ENCODE assay signal across 15 cellular contexts in the genomic region with DNA sequence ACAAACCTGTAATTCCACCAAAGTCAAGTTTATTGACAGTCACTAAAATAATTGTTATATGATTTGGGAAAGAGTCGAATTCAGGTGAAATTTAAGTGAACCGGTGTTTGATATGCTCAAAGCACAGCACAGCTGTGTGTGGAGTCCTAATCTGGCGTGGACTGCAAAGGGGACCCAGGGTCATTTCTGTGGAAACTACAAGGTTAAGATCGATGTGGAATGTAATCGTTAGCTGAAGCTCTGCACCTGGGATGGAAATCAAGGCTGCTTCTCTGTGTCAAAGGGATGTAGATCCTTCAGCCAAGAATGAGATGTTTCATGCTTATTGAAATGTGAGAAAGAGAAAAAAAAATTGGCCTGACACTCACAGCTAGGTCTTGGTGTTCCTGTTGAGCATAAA. TPM values are rescaled to one million over a fixed set of nuclear protein-coding genes. Genes with fewer than 3 reads are reported as not detected.
DNase-seq lines count a peak whose midpoint lies in the region; ATAC-seq and TF ChIP-seq lines count a peak whose summit lies in the region.
"Had no signal": no experiment of that assay in that cellular context is flagged by ENCODE, and none has a peak within 500 bp of the region (broad histone marks: within the 10 kb centered on the region; RNA-seq: fewer than 3 reads in every experiment).

No MANE protein-coding gene starts in this region.

- H3K4me1 Mint-ChIP-seq in activated naive CD4-positive, alpha-beta T cell treated with anti-CD3 and anti-CD28 coated beads, Interleukin-2, amount 10 ng/mL, durations not matched to agents 7 days and 5 days = peaks cover 23% of the 10 kb centered on the region
- H3K4me1 Mint-ChIP-seq in WTC11 = peaks cover 13% of the 10 kb centered on the region; the same call in 1 of the 2 replicates
- H3K4me1 Mint-ChIP-seq in effector memory CD8-positive, alpha-beta T cell (ENCODE audit: low read depth in 2 of 2) = peaks cover 11 to 14% of the 10 kb centered on the region in 2 donors
- H3K4me1 Mint-ChIP-seq in stimulated activated effector memory CD8-positive, alpha-beta T cell treated with anti-CD3 and anti-CD28 coated beads, Interleukin-12 subunit alpha, Interleukin-12 subunit beta, amount 100 ng/mL, for 72 hours = no peaks in the 10 kb centered on the region

- peaks cover 10% of the 10 kb centered on the region for H3K36me3 Mint-ChIP-seq in activated naive CD4-positive, alpha-beta T cell treated with anti-CD3 and anti-CD28 coated beads, Interleukin-2, amount 10 ng/mL, durations not matched to agents 7 days and 5 days
- H3K36me3 Mint-ChIP-seq in WTC11 = peaks cover 17% of the 10 kb centered on the region
- H3K36me3 Mint-ChIP-seq in effector memory CD8-positive, alpha-beta T cell (ENCODE audit: insufficient read depth) = peaks cover 22% of the 10 kb centered on the region
- peaks cover 34% of the 10 kb centered on the region for H3K36me3 Mint-ChIP-seq in stimulated activated effector memory CD8-positive, alpha-beta T cell treated with anti-CD3 and anti-CD28 coated beads, Interleukin-12 subunit alpha, Interleukin-12 subunit beta, amount 100 ng/mL, for 72 hours

- DNase-seq in activated naive CD4-positive, alpha-beta T cell treated with anti-CD3 and anti-CD28 coated beads, Interleukin-2, amount 10 ng/mL, durations not matched to agents 7 days and 5 days = no peak
- DNase-seq in activated naive CD4-positive, alpha-beta T cell treated with anti-CD3 and anti-CD28 coated beads, Interleukin-2, amount 50 U/mL, for 16 hours = no peak
- DNase-seq in WTC11 (ENCODE audit: low spot score) = no peak
- DNase-seq in effector memory CD8-positive, alpha-beta T cell = no peak
- no peak for DNase-seq in stimulated activated effector memory CD8-positive, alpha-beta T cell treated with anti-CD3 and anti-CD28 coated beads, Interleukin-12 subunit alpha, Interleukin-12 subunit beta, amount 100 ng/mL, for 72 hours (ENCODE audit: low spot score in 2 of 2)
- DNase-seq: activated effector memory CD4-positive, alpha-beta T cell treated with anti-CD3 and anti-CD28 coated beads, Interleukin-2, amount 50 U/mL, for 16 hours; GF-D8; NCI-H1436; NCI-H2227 treated with DMSO at 0.1 percent for 48 hours; stimulated activated CD4-positive, alpha-beta T cell treated with anti-CD3 and anti-CD28 coated beads, Interleukin-2, amount 100 ng/mL, for 24 hours had no signal

- H3K27ac Mint-ChIP-seq in activated naive CD4-positive, alpha-beta T cell treated with anti-CD3 and anti-CD28 coated beads, Interleukin-2, amount 10 ng/mL, durations not matched to agents 7 days and 5 days = no peak overlapping the region
- peak overlapping the region; percentile 17; the same call in 1 of the 2 replicates for H3K27ac Mint-ChIP-seq in WTC11
- H3K27ac Mint-ChIP-seq in effector memory CD8-positive, alpha-beta T cell = peak overlapping the region in 1 of 2 donors; percentile 62
- H3K27ac Mint-ChIP-seq in stimulated activated effector memory CD8-positive, alpha-beta T cell treated with anti-CD3 and anti-CD28 coated beads, Interleukin-12 subunit alpha, Interleukin-12 subunit beta, amount 100 ng/mL, for 72 hours = peak overlapping the region; percentile 69

- CTCF ChIA-PET in activated naive CD4-positive, alpha-beta T cell treated with anti-CD3 and anti-CD28 coated beads, Interleukin-2, amount 10 ng/mL, durations not matched to agents 7 days and 5 days (lab: Charles Lee) = interaction anchor here (0.6 to 2.1 kb wide), 2 partner anchors 19 to 94 kb away, joined by 3 to 9 read pairs; no protein-coding TSS in a partner anchor
- CTCF ChIA-PET in WTC11 (lab: Charles Lee) = interaction anchor here (2.4 kb wide), 1 partner anchor 94 kb away, joined by 7 read pairs; no protein-coding TSS in a partner anchor

- H3K4me3 Mint-ChIP-seq in activated naive CD4-positive, alpha-beta T cell treated with anti-CD3 and anti-CD28 coated beads, Interleukin-2, amount 10 ng/mL, durations not matched to agents 7 days and 5 days = peak overlapping the region; percentile 69
- no peak overlapping the region for H3K4me3 Mint-ChIP-seq in WTC11
- peak overlapping the region; percentile 50 to 77 for H3K4me3 Mint-ChIP-seq in effector memory CD8-positive, alpha-beta T cell
- peak overlapping the region; percentile 93 for H3K4me3 Mint-ChIP-seq in stimulated activated effector memory CD8-positive, alpha-beta T cell treated with anti-CD3 and anti-CD28 coated beads, Interleukin-12 subunit alpha, Interleukin-12 subunit beta, amount 100 ng/mL, for 72 hours

- TF ChIP-seq CTCF in WTC11 (IDR thresholded peaks at IDR 0.05) = no peak

- H3K27me3 Mint-ChIP-seq in activated naive CD4-positive, alpha-beta T cell treated with anti-CD3 and anti-CD28 coated beads, Interleukin-2, amount 10 ng/mL, durations not matched to agents 7 days and 5 days = peaks cover 16% of the 10 kb centered on the region
- no peaks in the 10 kb centered on the region; the same call in 1 of the 2 replicates for H3K27me3 Mint-ChIP-seq in WTC11 (ENCODE audit: low read depth)
- no peaks in the 10 kb centered on the region for H3K27me3 Mint-ChIP-seq in effector memory CD8-positive, alpha-beta T cell

- POLR2A ChIA-PET in WTC11 (lab: Charles Lee) = no interaction called here

- no peak for ATAC-seq in WTC11
- no peak for ATAC-seq in effector memory CD8-positive, alpha-beta T cell (replicated peaks)
- ATAC-seq in stimulated activated effector memory CD8-positive, alpha-beta T cell treated with anti-CD3 and anti-CD28 coated beads, Interleukin-12 subunit alpha, Interleukin-12 subunit beta, amount 100 ng/mL, for 72 hours = no peak
- ATAC-seq in GM18870 (IDR thresholded peaks at IDR 0.05; ENCODE audit: unreplicated experiment) = no peak
- ATAC-seq in HG02884 (IDR thresholded peaks at IDR 0.05; ENCODE audit: unreplicated experiment) = no peak
- no peak for ATAC-seq in HG02970 (IDR thresholded peaks at IDR 0.05; ENCODE audit: low FRiP score, unreplicated experiment)
- ATAC-seq: HCT116, sciatic nerve had no signal

- no peaks in the 10 kb centered on the region for H3K9me3 Mint-ChIP-seq in activated naive CD4-positive, alpha-beta T cell treated with anti-CD3 and anti-CD28 coated beads, Interleukin-2, amount 10 ng/mL, durations not matched to agents 7 days and 5 days
- no peaks in the 10 kb centered on the region for H3K9me3 Mint-ChIP-seq in WTC11
- H3K9me3 Mint-ChIP-seq in effector memory CD8-positive, alpha-beta T cell = no peaks in the 10 kb centered on the region
- H3K9me3 Mint-ChIP-seq in stimulated activated effector memory CD8-positive, alpha-beta T cell treated with anti-CD3 and anti-CD28 coated beads, Interleukin-12 subunit alpha, Interleukin-12 subunit beta, amount 100 ng/mL, for 72 hours = no peaks in the 10 kb centered on the region

TF ChIP-seq in WTC11, 78 proteins besides CTCF, POLR2A, EP300 and RAD21 (continues in another document):
- TF ChIP-seq ELF4 (CRISPR knock-in tag; IDR thresholded peaks at IDR 0.05; ENCODE audit: low read depth) (no peak), JAZF1 (CRISPR knock-in tag; IDR thresholded peaks at IDR 0.05) (no peak), E2F1 (CRISPR knock-in tag; IDR thresholded peaks at IDR 0.05) (no peak), ZNF219 (CRISPR knock-in tag; IDR thresholded peaks at IDR 0.05; ENCODE audit: borderline replicate concordance) (no peak), CREM (CRISPR knock-in tag; IDR thresholded peaks at IDR 0.05) (no peak)
- TF ChIP-seq, protein P1, sequence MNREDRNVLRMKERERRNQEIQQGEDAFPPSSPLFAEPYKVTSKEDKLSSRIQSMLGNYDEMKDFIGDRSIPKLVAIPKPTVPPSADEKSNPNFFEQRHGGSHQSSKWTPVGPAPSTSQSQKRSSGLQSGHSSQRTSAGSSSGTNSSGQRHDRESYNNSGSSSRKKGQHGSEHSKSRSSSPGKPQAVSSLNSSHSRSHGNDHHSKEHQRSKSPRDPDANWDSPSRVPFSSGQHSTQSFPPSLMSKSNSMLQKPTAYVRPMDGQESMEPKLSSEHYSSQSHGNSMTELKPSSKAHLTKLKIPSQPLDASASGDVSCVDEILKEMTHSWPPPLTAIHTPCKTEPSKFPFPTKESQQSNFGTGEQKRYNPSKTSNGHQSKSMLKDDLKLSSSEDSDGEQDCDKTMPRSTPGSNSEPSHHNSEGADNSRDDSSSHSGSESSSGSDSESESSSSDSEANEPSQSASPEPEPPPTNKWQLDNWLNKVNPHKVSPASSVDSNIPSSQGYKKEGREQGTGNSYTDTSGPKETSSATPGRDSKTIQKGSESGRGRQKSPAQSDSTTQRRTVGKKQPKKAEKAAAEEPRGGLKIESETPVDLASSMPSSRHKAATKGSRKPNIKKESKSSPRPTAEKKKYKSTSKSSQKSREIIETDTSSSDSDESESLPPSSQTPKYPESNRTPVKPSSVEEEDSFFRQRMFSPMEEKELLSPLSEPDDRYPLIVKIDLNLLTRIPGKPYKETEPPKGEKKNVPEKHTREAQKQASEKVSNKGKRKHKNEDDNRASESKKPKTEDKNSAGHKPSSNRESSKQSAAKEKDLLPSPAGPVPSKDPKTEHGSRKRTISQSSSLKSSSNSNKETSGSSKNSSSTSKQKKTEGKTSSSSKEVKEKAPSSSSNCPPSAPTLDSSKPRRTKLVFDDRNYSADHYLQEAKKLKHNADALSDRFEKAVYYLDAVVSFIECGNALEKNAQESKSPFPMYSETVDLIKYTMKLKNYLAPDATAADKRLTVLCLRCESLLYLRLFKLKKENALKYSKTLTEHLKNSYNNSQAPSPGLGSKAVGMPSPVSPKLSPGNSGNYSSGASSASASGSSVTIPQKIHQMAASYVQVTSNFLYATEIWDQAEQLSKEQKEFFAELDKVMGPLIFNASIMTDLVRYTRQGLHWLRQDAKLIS (CRISPR knock-in tag; IDR thresholded peaks at IDR 0.05; ENCODE audit: borderline replicate concordance) = no peak

RNA-seq across cellular contexts. Expression of gene ELP6, which starts 1.6 kb away (rescaled TPM):
- 62.0 to 67.6 TPM (median 65.4 TPM) in 3 replicates for total RNA-seq in WTC11 (2021)

RNA-seq across cellular contexts. Expression of gene SCAP, which starts 39.4 kb away (rescaled TPM):
- total RNA-seq in WTC11 (2021) = 115 to 117 TPM (median 117 TPM) in 3 replicates
